In the genomic region with DNA sequence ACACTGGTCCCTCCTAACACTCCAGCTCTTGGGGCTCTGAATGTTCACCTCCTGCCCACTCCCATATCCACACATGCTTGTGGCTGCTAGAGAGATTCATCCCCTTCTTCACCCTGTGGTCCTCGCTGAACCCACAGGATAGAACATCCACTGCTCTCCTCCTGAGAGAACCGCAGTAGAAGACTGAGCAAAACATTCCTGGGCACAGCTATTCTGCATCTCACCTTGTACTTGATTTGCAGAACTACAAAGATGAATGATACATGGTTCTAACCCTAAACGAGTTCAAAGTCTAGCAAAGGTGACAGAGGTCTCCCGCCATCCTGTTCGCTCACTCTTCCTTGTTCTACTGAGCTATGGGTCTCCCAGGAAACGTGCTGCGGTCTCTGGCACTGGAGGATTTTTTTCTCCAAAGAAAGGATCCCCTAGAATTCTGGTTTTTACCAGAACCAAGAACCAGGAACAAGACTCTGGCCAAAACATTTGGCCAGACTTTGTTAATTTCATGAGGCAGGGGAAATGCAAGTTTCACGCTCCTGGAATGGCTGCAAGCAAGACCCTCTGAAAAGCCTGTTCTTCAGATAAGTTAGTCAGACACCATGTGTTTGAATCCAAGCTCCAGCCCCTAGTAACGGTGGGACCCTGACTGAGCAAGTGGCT, we compare ENCODE assay signal across 1 cellular context.
TF ChIP-seq lines count a peak whose summit lies in the region.

No MANE protein-coding gene starts in this region.

TF ChIP-seq in HepG2, 621 proteins besides CTCF, POLR2A, EP300 and RAD21 (continued from another document and continues in another):
- no peak for TF ChIP-seq TFE3 (CRISPR knock-in tag; IDR thresholded peaks at IDR 0.05)
- no peak for TF ChIP-seq ZNF761 (CRISPR knock-in tag; conservative IDR thresholded peaks at IDR 0.05)
- TF ChIP-seq EED (CRISPR knock-in tag; IDR thresholded peaks at IDR 0.05), result no peak
- TF ChIP-seq ZFP82 (CRISPR knock-in tag; IDR thresholded peaks at IDR 0.05; ENCODE audit: borderline replicate concordance), result peak; percentile 94
- TF ChIP-seq ZBTB37 (CRISPR knock-in tag; IDR thresholded peaks at IDR 0.05), result peak; percentile 39; the same call in 1 of the 2 replicates
- no peak for TF ChIP-seq ZNF383 (CRISPR knock-in tag; IDR thresholded peaks at IDR 0.05; ENCODE audit: borderline replicate concordance)
- TF ChIP-seq U2AF2 (IDR thresholded peaks at IDR 0.05; ENCODE audit: low read depth, low read length), result no peak
- TF ChIP-seq, protein P1, sequence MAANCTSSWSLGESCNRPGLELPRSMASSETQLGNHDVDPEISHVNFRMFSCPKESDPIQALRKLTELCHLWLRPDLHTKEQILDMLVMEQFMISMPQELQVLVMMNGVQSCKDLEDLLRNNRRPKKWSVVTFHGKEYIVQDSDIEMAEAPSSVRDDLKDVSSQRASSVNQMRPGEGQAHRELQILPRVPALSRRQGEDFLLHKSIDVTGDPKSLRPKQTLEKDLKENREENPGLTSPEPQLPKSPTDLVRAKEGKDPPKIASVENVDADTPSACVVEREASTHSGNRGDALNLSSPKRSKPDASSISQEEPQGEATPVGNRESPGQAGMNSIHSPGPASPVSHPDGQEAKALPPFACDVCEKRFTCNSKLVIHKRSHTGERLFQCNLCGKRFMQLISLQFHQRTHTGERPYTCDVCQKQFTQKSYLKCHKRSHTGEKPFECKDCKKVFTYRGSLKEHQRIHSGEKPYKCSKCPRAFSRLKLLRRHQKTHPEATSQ (CRISPR knock-in tag; IDR thresholded peaks at IDR 0.05; ENCODE audit: borderline replicate concordance), result no peak
- peak; percentile 65; the same call in 1 of the 2 replicates for TF ChIP-seq ZNF160 (CRISPR knock-in tag; IDR thresholded peaks at IDR 0.05)
- TF ChIP-seq TP53 (CRISPR knock-in tag; conservative IDR thresholded peaks at IDR 0.05), result no peak
- TF ChIP-seq, protein P2, sequence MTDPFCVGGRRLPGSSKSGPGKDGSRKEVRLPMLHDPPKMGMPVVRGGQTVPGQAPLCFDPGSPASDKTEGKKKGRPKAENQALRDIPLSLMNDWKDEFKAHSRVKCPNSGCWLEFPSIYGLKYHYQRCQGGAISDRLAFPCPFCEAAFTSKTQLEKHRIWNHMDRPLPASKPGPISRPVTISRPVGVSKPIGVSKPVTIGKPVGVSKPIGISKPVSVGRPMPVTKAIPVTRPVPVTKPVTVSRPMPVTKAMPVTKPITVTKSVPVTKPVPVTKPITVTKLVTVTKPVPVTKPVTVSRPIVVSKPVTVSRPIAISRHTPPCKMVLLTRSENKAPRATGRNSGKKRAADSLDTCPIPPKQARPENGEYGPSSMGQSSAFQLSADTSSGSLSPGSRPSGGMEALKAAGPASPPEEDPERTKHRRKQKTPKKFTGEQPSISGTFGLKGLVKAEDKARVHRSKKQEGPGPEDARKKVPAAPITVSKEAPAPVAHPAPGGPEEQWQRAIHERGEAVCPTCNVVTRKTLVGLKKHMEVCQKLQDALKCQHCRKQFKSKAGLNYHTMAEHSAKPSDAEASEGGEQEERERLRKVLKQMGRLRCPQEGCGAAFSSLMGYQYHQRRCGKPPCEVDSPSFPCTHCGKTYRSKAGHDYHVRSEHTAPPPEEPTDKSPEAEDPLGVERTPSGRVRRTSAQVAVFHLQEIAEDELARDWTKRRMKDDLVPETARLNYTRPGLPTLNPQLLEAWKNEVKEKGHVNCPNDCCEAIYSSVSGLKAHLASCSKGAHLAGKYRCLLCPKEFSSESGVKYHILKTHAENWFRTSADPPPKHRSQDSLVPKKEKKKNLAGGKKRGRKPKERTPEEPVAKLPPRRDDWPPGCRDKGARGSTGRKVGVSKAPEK (CRISPR knock-in tag; IDR thresholded peaks at IDR 0.05; ENCODE audit: borderline replicate concordance), result no peak
- TF ChIP-seq RFX1 (IDR thresholded peaks at IDR 0.05), result no peak
- TF ChIP-seq, protein P3, sequence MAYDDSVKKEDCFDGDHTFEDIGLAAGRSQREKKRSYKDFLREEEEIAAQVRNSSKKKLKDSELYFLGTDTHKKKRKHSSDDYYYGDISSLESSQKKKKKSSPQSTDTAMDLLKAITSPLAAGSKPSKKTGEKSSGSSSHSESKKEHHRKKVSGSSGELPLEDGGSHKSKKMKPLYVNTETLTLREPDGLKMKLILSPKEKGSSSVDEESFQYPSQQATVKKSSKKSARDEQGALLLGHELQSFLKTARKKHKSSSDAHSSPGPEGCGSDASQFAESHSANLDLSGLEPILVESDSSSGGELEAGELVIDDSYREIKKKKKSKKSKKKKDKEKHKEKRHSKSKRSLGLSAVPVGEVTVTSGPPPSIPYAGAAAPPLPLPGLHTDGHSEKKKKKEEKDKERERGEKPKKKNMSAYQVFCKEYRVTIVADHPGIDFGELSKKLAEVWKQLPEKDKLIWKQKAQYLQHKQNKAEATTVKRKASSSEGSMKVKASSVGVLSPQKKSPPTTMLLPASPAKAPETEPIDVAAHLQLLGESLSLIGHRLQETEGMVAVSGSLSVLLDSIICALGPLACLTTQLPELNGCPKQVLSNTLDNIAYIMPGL (CRISPR knock-in tag; IDR thresholded peaks at IDR 0.05; ENCODE audit: borderline replicate concordance in 1 of 2, low read depth in 1 of 2), result no peak
- TF ChIP-seq CC2D1A (CRISPR knock-in tag; IDR thresholded peaks at IDR 0.05), result no peak
- TF ChIP-seq RNF2 (conservative IDR thresholded peaks at IDR 0.05; ENCODE audit: low read depth), result no peak
- TF ChIP-seq CENPX (CRISPR knock-in tag; IDR thresholded peaks at IDR 0.05), result no peak
- TF ChIP-seq JARID2 (CRISPR knock-in tag; IDR thresholded peaks at IDR 0.05; ENCODE audit: insufficient replicate concordance), result no peak
- no peak for TF ChIP-seq XRCC5 (optimal IDR thresholded peaks at IDR 0.05; ENCODE audit: low read length)
- TF ChIP-seq ZNF234 (CRISPR knock-in tag; conservative IDR thresholded peaks at IDR 0.05), result no peak
- no peak; the same call in 1 of the 2 replicates for TF ChIP-seq POLR2AphosphoS5 (IDR thresholded peaks at IDR 0.05; ENCODE audit: low read depth, low read length)
- TF ChIP-seq PATZ1 (CRISPR knock-in tag; IDR thresholded peaks at IDR 0.05), result 0 out of 2 replicates have a peak, but pooled peaks have one; percentile 8
- TF ChIP-seq ZNF431 (CRISPR knock-in tag; IDR thresholded peaks at IDR 0.05; ENCODE audit: borderline replicate concordance, low read depth), result no peak
- no peak for TF ChIP-seq ARID2 (CRISPR knock-in tag; IDR thresholded peaks at IDR 0.05; ENCODE audit: borderline replicate concordance)
- TF ChIP-seq HNRNPUL1 (IDR thresholded peaks at IDR 0.05; ENCODE audit: low read depth, low read length), result no peak
- TF ChIP-seq SNAPC5 (CRISPR knock-in tag; IDR thresholded peaks at IDR 0.05; ENCODE audit: borderline replicate concordance), result no peak
- TF ChIP-seq, protein P4, sequence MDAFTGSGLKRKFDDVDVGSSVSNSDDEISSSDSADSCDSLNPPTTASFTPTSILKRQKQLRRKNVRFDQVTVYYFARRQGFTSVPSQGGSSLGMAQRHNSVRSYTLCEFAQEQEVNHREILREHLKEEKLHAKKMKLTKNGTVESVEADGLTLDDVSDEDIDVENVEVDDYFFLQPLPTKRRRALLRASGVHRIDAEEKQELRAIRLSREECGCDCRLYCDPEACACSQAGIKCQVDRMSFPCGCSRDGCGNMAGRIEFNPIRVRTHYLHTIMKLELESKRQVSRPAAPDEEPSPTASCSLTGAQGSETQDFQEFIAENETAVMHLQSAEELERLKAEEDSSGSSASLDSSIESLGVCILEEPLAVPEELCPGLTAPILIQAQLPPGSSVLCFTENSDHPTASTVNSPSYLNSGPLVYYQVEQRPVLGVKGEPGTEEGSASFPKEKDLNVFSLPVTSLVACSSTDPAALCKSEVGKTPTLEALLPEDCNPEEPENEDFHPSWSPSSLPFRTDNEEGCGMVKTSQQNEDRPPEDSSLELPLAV (CRISPR knock-in tag; conservative IDR thresholded peaks at IDR 0.05; ENCODE audit: low read depth), result no peak
- no peak for TF ChIP-seq ATF3 (CRISPR knock-in tag; IDR thresholded peaks at IDR 0.05)
- TF ChIP-seq ETS1 (CRISPR knock-in tag; IDR thresholded peaks at IDR 0.05), result no peak
- TF ChIP-seq, protein P5, sequence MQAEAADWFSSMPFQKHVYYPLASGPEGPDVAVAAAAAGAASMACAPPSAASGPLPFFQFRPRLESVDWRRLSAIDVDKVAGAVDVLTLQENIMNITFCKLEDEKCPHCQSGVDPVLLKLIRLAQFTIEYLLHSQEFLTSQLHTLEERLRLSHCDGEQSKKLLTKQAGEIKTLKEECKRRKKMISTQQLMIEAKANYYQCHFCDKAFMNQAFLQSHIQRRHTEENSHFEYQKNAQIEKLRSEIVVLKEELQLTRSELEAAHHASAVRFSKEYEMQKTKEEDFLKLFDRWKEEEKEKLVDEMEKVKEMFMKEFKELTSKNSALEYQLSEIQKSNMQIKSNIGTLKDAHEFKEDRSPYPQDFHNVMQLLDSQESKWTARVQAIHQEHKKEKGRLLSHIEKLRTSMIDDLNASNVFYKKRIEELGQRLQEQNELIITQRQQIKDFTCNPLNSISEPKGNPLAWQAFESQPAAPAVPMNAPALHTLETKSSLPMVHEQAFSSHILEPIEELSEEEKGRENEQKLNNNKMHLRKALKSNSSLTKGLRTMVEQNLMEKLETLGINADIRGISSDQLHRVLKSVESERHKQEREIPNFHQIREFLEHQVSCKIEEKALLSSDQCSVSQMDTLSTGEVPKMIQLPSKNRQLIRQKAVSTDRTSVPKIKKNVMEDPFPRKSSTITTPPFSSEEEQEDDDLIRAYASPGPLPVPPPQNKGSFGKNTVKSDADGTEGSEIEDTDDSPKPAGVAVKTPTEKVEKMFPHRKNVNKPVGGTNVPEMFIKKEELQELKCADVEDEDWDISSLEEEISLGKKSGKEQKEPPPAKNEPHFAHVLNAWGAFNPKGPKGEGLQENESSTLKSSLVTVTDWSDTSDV (CRISPR knock-in tag; IDR thresholded peaks at IDR 0.05), result no peak
- TF ChIP-seq SCMH1 (CRISPR knock-in tag; IDR thresholded peaks at IDR 0.05; ENCODE audit: borderline replicate concordance), result no peak
- TF ChIP-seq KAT2B (IDR thresholded peaks at IDR 0.05; ENCODE audit: borderline replicate concordance, low read depth, low read length), result no peak
- TF ChIP-seq KLF15 (CRISPR knock-in tag; IDR thresholded peaks at IDR 0.05; ENCODE audit: borderline replicate concordance), result no peak
- TF ChIP-seq ZNF709 (CRISPR knock-in tag; IDR thresholded peaks at IDR 0.05), result 0 out of 2 replicates have a peak, but pooled peaks have one; percentile 62
- no peak for TF ChIP-seq ZNF878 (CRISPR knock-in tag; IDR thresholded peaks at IDR 0.05)
- 0 out of 2 replicates have a peak, but pooled peaks have one; percentile 59 for TF ChIP-seq ZNF441 (CRISPR knock-in tag; IDR thresholded peaks at IDR 0.05; ENCODE audit: borderline replicate concordance)
- peak; percentile 5; the same call in 1 of the 2 replicates for TF ChIP-seq ZNF629 (CRISPR knock-in tag; conservative IDR thresholded peaks at IDR 0.05)
- no peak for TF ChIP-seq PRMT3 (CRISPR knock-in tag; IDR thresholded peaks at IDR 0.05; ENCODE audit: borderline replicate concordance, low read depth)
- TF ChIP-seq ZSCAN9 (CRISPR knock-in tag; IDR thresholded peaks at IDR 0.05; ENCODE audit: borderline replicate concordance), result peak; percentile 16; the same call in 1 of the 2 replicates
- no peak for TF ChIP-seq TEAD2 (CRISPR knock-in tag; IDR thresholded peaks at IDR 0.05)
- no peak for TF ChIP-seq ZKSCAN1 (IDR thresholded peaks at IDR 0.05; ENCODE audit: low read length)
- no peak for TF ChIP-seq SOX13 (IDR thresholded peaks at IDR 0.05)
- peak in 1 of 2 experiments; percentile 72; a peak in 2 of 4 replicates for TF ChIP-seq SOX13 (CRISPR knock-in tag; conservative IDR thresholded peaks at IDR 0.05 in 1 of 2, IDR thresholded peaks at IDR 0.05 in 1 of 2)
- TF ChIP-seq HIVEP1 (CRISPR knock-in tag; IDR thresholded peaks at IDR 0.05), result no peak
